Comparison of ENCODE assay signal across 1 cellular context in genomic region chr16:83807327-83807709, GRCh38.
A peak's percentile ranks its signal among the peaks of the same experiment; 100 is the strongest.
TF ChIP-seq lines count a peak whose summit lies in the region.

No MANE protein-coding gene starts in this region.

TF ChIP-seq in HepG2, 621 proteins besides CTCF, POLR2A, EP300 and RAD21 (continued from another document):
- TF ChIP-seq SKI (IDR thresholded peaks at IDR 0.05; ENCODE audit: partially characterized antibody) (no peak), ZNF225 (CRISPR knock-in tag; IDR thresholded peaks at IDR 0.05) (0 out of 2 replicates have a peak, but pooled peaks have one; percentile 0), ZSCAN25 (CRISPR knock-in tag; IDR thresholded peaks at IDR 0.05) (0 out of 2 replicates have a peak, but pooled peaks have one; percentile 17), MYNN (CRISPR knock-in tag; IDR thresholded peaks at IDR 0.05; ENCODE audit: low read depth) (no peak), PTBP1 (IDR thresholded peaks at IDR 0.05; ENCODE audit: low read depth, low read length, poor library complexity, severe bottlenecking) (no peak), ZNF501 (CRISPR knock-in tag; IDR thresholded peaks at IDR 0.05) (peak; percentile 71; the same call in 1 of the 2 replicates), ZBTB37 (CRISPR knock-in tag; IDR thresholded peaks at IDR 0.05) (no peak), KAT7 (CRISPR knock-in tag; IDR thresholded peaks at IDR 0.05; ENCODE audit: borderline replicate concordance) (no peak), TERF1 (CRISPR knock-in tag; IDR thresholded peaks at IDR 0.05) (no peak), ZNF75D (CRISPR knock-in tag; IDR thresholded peaks at IDR 0.05; ENCODE audit: borderline replicate concordance) (no peak), ZNF557 (CRISPR knock-in tag; IDR thresholded peaks at IDR 0.05) (no peak), GLI4 (CRISPR knock-in tag; IDR thresholded peaks at IDR 0.05; ENCODE audit: borderline replicate concordance) (peak; percentile 65; the same call in 1 of the 2 replicates), HNF4A (CRISPR knock-in tag; IDR thresholded peaks at IDR 0.05) (no peak), ZNF598 (CRISPR knock-in tag; IDR thresholded peaks at IDR 0.05; ENCODE audit: borderline replicate concordance) (peak; percentile 61; the same call in 1 of the 2 replicates), ZNF780A (CRISPR knock-in tag; IDR thresholded peaks at IDR 0.05) (no peak), ZNF138 (CRISPR knock-in tag; IDR thresholded peaks at IDR 0.05; ENCODE audit: low read depth) (0 out of 2 replicates have a peak, but pooled peaks have one; percentile 2), NFATC3 (CRISPR knock-in tag; IDR thresholded peaks at IDR 0.05) (peak; percentile 34; the same call in 1 of the 2 replicates), HOXA5 (CRISPR knock-in tag; IDR thresholded peaks at IDR 0.05) (no peak), ZNF781 (CRISPR knock-in tag; IDR thresholded peaks at IDR 0.05; ENCODE audit: borderline replicate concordance, not compliant biosample characterization) (peak; percentile 9), ZNF510 (CRISPR knock-in tag; IDR thresholded peaks at IDR 0.05; ENCODE audit: low read depth) (no peak), MZF1 (CRISPR knock-in tag; IDR thresholded peaks at IDR 0.05; ENCODE audit: borderline replicate concordance) (no peak), GLMP (CRISPR knock-in tag; IDR thresholded peaks at IDR 0.05; ENCODE audit: borderline replicate concordance) (no peak), SRSF9 (IDR thresholded peaks at IDR 0.05; ENCODE audit: borderline replicate concordance, insufficient read depth, low read depth, low read length, poor library complexity, severe bottlenecking) (no peak), TBL1XR1 (IDR thresholded peaks at IDR 0.05; ENCODE audit: borderline replicate concordance, low read length, partially characterized antibody) (no peak), GABPB1 (CRISPR knock-in tag; IDR thresholded peaks at IDR 0.05) (no peak), GATA4 (IDR thresholded peaks at IDR 0.05; ENCODE audit: borderline replicate concordance, low read depth) (no peak)
- TF ChIP-seq, protein P1, sequence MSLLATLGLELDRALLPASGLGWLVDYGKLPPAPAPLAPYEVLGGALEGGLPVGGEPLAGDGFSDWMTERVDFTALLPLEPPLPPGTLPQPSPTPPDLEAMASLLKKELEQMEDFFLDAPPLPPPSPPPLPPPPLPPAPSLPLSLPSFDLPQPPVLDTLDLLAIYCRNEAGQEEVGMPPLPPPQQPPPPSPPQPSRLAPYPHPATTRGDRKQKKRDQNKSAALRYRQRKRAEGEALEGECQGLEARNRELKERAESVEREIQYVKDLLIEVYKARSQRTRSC (CRISPR knock-in tag; IDR thresholded peaks at IDR 0.05; ENCODE audit: low read depth): no peak
- TF ChIP-seq, protein P2, sequence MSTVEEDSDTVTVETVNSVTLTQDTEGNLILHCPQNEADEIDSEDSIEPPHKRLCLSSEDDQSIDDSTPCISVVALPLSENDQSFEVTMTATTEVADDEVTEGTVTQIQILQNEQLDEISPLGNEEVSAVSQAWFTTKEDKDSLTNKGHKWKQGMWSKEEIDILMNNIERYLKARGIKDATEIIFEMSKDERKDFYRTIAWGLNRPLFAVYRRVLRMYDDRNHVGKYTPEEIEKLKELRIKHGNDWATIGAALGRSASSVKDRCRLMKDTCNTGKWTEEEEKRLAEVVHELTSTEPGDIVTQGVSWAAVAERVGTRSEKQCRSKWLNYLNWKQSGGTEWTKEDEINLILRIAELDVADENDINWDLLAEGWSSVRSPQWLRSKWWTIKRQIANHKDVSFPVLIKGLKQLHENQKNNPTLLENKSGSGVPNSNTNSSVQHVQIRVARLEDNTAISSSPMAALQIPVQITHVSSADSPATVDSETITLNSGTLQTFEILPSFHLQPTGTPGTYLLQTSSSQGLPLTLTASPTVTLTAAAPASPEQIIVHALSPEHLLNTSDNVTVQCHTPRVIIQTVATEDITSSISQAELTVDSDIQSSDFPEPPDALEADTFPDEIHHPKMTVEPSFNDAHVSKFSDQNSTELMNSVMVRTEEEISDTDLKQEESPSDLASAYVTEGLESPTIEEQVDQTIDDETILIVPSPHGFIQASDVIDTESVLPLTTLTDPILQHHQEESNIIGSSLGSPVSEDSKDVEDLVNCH (CRISPR knock-in tag; IDR thresholded peaks at IDR 0.05): no peak
- TF ChIP-seq, protein P3, sequence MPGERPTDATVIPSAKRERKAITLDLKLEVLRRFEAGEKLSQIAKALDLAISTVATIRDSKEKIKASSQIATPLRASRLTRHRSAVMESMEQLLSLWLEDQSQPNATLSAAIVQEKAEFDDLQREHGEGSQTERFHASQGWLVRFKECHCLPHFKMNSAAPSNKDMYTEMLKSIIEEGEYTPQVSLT (CRISPR knock-in tag; IDR thresholded peaks at IDR 0.05; ENCODE audit: borderline replicate concordance, low read depth): no peak
